In genomic region chr9:115213777-115214428, GRCh38 we compare ENCODE assay signal across 8 cellular contexts.
A peak's percentile ranks its signal among the peaks of the same experiment; 100 is the strongest.
DNase-seq lines count a peak whose midpoint lies in the region; ATAC-seq, FAIRE-seq and TF ChIP-seq lines count a peak whose summit lies in the region.

No MANE protein-coding gene starts in this region.

- TF ChIP-seq CTCF in fibroblast of pulmonary artery (IDR thresholded peaks at IDR 0.05; ENCODE audit: low read length, missing control alignments): no peak
- no peak for TF ChIP-seq CTCF in GM10266 (IDR thresholded peaks at IDR 0.05; ENCODE audit: control insufficient read depth, insufficient read depth, low read depth, missing control alignments)
- no peak for TF ChIP-seq CTCF in testis (IDR thresholded peaks at IDR 0.05)

- no peaks in the 10 kb centered on the region for H3K36me3 Mint-ChIP-seq in activated T-cell treated with anti-CD3 and anti-CD28 coated beads, Interleukin-2, amount 50 U/mL, for 72 hours (ENCODE audit: insufficient read depth in 2 of 2)

- no peak overlapping the region for H2BK12ac ChIP-seq in trophoblast cell (ENCODE audit: low read length)

- FAIRE-seq in small intestine (lab: Jason Lieb, UNC): no peak

- H3K36me3 ChIP-seq in trophoblast cell (ENCODE audit: control insufficient read depth in 1 of 2, insufficient read depth in 2 of 2, low read length in 2 of 2) (no peaks in the 10 kb centered on the region), small intestine (ENCODE audit: control insufficient read depth in 2 of 2, insufficient read depth in 2 of 2, low read length in 2 of 2) (no peaks in the 10 kb centered on the region), testis (ENCODE audit: low read depth, missing control alignments) (no peaks in the 10 kb centered on the region)

- H3K4me2 ChIP-seq in trophoblast cell (ENCODE audit: low read length): peak overlapping the region; percentile 45

- H3K14ac ChIP-seq in trophoblast cell (ENCODE audit: low read length): no peak overlapping the region

- H4K12ac ChIP-seq in trophoblast cell (ENCODE audit: low read depth, low read length): no peak overlapping the region

- peak overlapping the region; percentile 4 for H4K91ac ChIP-seq in trophoblast cell (ENCODE audit: low read depth, low read length)

- peak; percentile 86 for DNase-seq in GM04504 (ENCODE audit: low read depth)
- peak; percentile 35 for DNase-seq in OCI-M1 (lab: John Stamatoyannopoulos, UW)
- DNase-seq in fibroblast of pulmonary artery (ENCODE audit: low read depth): peak; percentile 83
- DNase-seq in trophoblast cell: peak; percentile 62 to 84
- no peak for DNase-seq in activated T-cell treated with anti-CD3 and anti-CD28 coated beads, Interleukin-2, amount 50 U/mL, for 72 hours
- DNase-seq in GM10266 (ENCODE audit: extremely low spot score): no peak
- DNase-seq in small intestine: no peak
- DNase-seq in testis: no peak

- WGBS in trophoblast cell (ENCODE audit: extremely low coverage, insufficient coverage, insufficient read length): no CpG with 5 or more reads among the region's 4 CpGs
- WGBS in small intestine, 3 donors: 33 to 42% (median 34%) methylated on average over 4 of the region's 4 CpGs
- WGBS in testis, 2 donors: 40 to 51% methylated on average over 4 of the region's 4 CpGs

- H3K23ac ChIP-seq in trophoblast cell (ENCODE audit: low read length): no peak overlapping the region

- peaks cover 17% of the 10 kb centered on the region for H3K4me1 Mint-ChIP-seq in activated T-cell treated with anti-CD3 and anti-CD28 coated beads, Interleukin-2, amount 50 U/mL, for 72 hours (ENCODE audit: low read depth)

- no peak overlapping the region for H3K4ac ChIP-seq in trophoblast cell (ENCODE audit: low read depth, low read length)

- no peak overlapping the region for H2BK120ac ChIP-seq in trophoblast cell (ENCODE audit: insufficient read depth, low read length, poor library complexity)

- H3K9me3 Mint-ChIP-seq in activated T-cell treated with anti-CD3 and anti-CD28 coated beads, Interleukin-2, amount 50 U/mL, for 72 hours: no peaks in the 10 kb centered on the region

- H2AFZ ChIP-seq in trophoblast cell (ENCODE audit: insufficient read depth, low read length, poor library complexity): no peak overlapping the region

- H3K18ac ChIP-seq in trophoblast cell (ENCODE audit: low read length): no peak overlapping the region

- ATAC-seq in activated T-cell treated with anti-CD3 and anti-CD28 coated beads, Interleukin-2, amount 50 U/mL, for 72 hours (replicated peaks in 1 of 2): no peak

- no peaks in the 10 kb centered on the region for H3K79me2 ChIP-seq in trophoblast cell (ENCODE audit: control insufficient read depth, insufficient read depth, low read length, poor library complexity)

- H3K9ac ChIP-seq in trophoblast cell (ENCODE audit: low read length): no peak overlapping the region

- H3K27me3 Mint-ChIP-seq in activated T-cell treated with anti-CD3 and anti-CD28 coated beads, Interleukin-2, amount 50 U/mL, for 72 hours (ENCODE audit: low read depth): peaks cover 77% of the 10 kb centered on the region

- no peak overlapping the region for H3K4me3 Mint-ChIP-seq in activated T-cell treated with anti-CD3 and anti-CD28 coated beads, Interleukin-2, amount 50 U/mL, for 72 hours

- no peak for TF ChIP-seq POLR2A in testis (IDR thresholded peaks at IDR 0.05)

- peak overlapping the region; percentile 4 for H2BK5ac ChIP-seq in trophoblast cell (ENCODE audit: low read depth, low read length, poor library complexity)

- H3K4me1 ChIP-seq in trophoblast cell (ENCODE audit: control insufficient read depth in 1 of 2, insufficient read depth in 2 of 2, low read length in 2 of 2) (peaks cover 0 to 3% of the 10 kb centered on the region in 2 experiments), small intestine (ENCODE audit: control insufficient read depth in 2 of 2, insufficient read depth in 1 of 2, low read depth in 1 of 2, low read length in 1 of 2) (no peaks in the 10 kb centered on the region), testis (no peaks in the 10 kb centered on the region)

- H3K27ac Mint-ChIP-seq in activated T-cell treated with anti-CD3 and anti-CD28 coated beads, Interleukin-2, amount 50 U/mL, for 72 hours: no peak overlapping the region

- H3K27me3 ChIP-seq in trophoblast cell (ENCODE audit: insufficient read depth, low read length) (no peaks in the 10 kb centered on the region), small intestine (ENCODE audit: control insufficient read depth in 2 of 2, insufficient read depth in 2 of 2, low read length in 2 of 2) (no peaks in the 10 kb centered on the region), testis (no peaks in the 10 kb centered on the region)

- H2AK5ac ChIP-seq in trophoblast cell (ENCODE audit: low read length): no peak overlapping the region

- intact Hi-C loops in testis (cut with DNase I; ENCODE audit: low total_unique reads): no loop called here

- H3K79me1 ChIP-seq in trophoblast cell (ENCODE audit: low read length): peaks cover 10% of the 10 kb centered on the region

- H3K27ac ChIP-seq in trophoblast cell (ENCODE audit: low read depth, low read length) (peak overlapping the region; percentile 50), small intestine (ENCODE audit: low read depth in 1 of 2, low read length in 1 of 2) (no peak overlapping the region), testis (no peak overlapping the region)

- H3K4me3 ChIP-seq in fibroblast of pulmonary artery (replicated peaks; ENCODE audit: low read depth, low read length) (no peak overlapping the region), trophoblast cell (ENCODE audit: low read depth, low read length) (no peak overlapping the region), small intestine (ENCODE audit: low read depth in 1 of 2, low read length in 2 of 2) (no peak overlapping the region), testis (no peak overlapping the region)

- H3K9me3 ChIP-seq in trophoblast cell (ENCODE audit: insufficient read depth, low read depth, low read length) (no peaks in the 10 kb centered on the region), small intestine (ENCODE audit: control insufficient read depth, low read depth) (no peaks in the 10 kb centered on the region), testis (no peaks in the 10 kb centered on the region)

- H4K8ac ChIP-seq in trophoblast cell (ENCODE audit: low read depth, low read length): no peak overlapping the region

Comparison
In these comparisons a context has a peak if more than half of its experiments do, and no peak if none do; other contexts are left out.
1. DNase-seq: peak in GM04504 (single experiment), OCI-M1 (single experiment), fibroblast of pulmonary artery (single experiment) and trophoblast cell (2 of 2); none in activated T-cell treated with anti-CD3 and anti-CD28 coated beads, Interleukin-2, amount 50 U/mL, for 72 hours (0 of 2), GM10266 (single experiment), small intestine (single experiment) and testis (single experiment).